In genomic region chr11:65529475-65530156, GRCh38 we compare ENCODE assay signal across 1 cellular context.
TF ChIP-seq lines count a peak whose summit lies in the region.

No MANE protein-coding gene starts in this region.

TF ChIP-seq in liver, 16 proteins besides CTCF, POLR2A, EP300 and RAD21 (continued from another document):
- peak; percentile 38 for TF ChIP-seq REST (IDR thresholded peaks at IDR 0.05)
- TF ChIP-seq ZBTB33 (IDR thresholded peaks at IDR 0.05), result no peak
- no peak for TF ChIP-seq YY1 (IDR thresholded peaks at IDR 0.05)
- TF ChIP-seq ATF3 (IDR thresholded peaks at IDR 0.05), result no peak
- TF ChIP-seq HNF4A (conservative IDR thresholded peaks at IDR 0.05), result peak; percentile 97 to 98
- no peak for TF ChIP-seq FOXA1 (IDR thresholded peaks at IDR 0.05)
- TF ChIP-seq HNF4G (IDR thresholded peaks at IDR 0.05), result peak; percentile 94
- no peak for TF ChIP-seq TAF1 (conservative IDR thresholded peaks at IDR 0.05)
- TF ChIP-seq SP1 (IDR thresholded peaks at IDR 0.05), result peak; percentile 77
- TF ChIP-seq FOXA2 (IDR thresholded peaks at IDR 0.05), result no peak
